ENCODE assay signal across 8 cellular contexts in genomic region chr1:29122987-29123870, GRCh38.
A peak's percentile ranks its signal among the peaks of the same experiment; 100 is the strongest.
DNase-seq lines count a peak whose midpoint lies in the region; ATAC-seq and TF ChIP-seq lines count a peak whose summit lies in the region.

No MANE protein-coding gene starts in this region.

- H3K9ac ChIP-seq in iPS-15b (ENCODE audit: low read depth, low read length) = peak overlapping the region; percentile 60

- H3K4me1 ChIP-seq in iPS-15b (ENCODE audit: control insufficient read depth, insufficient read depth, low read length) = no peaks in the 10 kb centered on the region

- TF ChIP-seq CTCF in WERI-Rb-1 (IDR thresholded peaks at IDR 0.05; ENCODE audit: low read depth, low read length) = no peak

- H3K36me3 ChIP-seq in iPS-15b (ENCODE audit: control insufficient read depth, insufficient read depth, low read length) (peaks cover 4% of the 10 kb centered on the region), WERI-Rb-1 (peaks cover 6% of the 10 kb centered on the region)

- H3K9me3 Mint-ChIP-seq in activated naive CD8-positive, alpha-beta T cell treated with anti-CD3 and anti-CD28 coated beads, Interleukin-2, amount 50 U/mL, for 24 hours = no peaks in the 10 kb centered on the region

- DNase-seq in stimulated activated CD4-positive, alpha-beta T cell treated with anti-CD3 and anti-CD28 coated beads, Interleukin-12 subunit alpha, Interleukin-12 subunit beta, amount 100 ng/mL, for 4 hours = peak; percentile 15
- DNase-seq in stimulated activated CD4-positive, alpha-beta T cell treated with anti-CD3 and anti-CD28 coated beads, Interleukin-4, amount 100 ng/mL, for 24 hours = no peak
- DNase-seq in activated naive CD8-positive, alpha-beta T cell treated with anti-CD3 and anti-CD28 coated beads, Interleukin-2, amount 50 U/mL, for 24 hours = peak; percentile 42
- DNase-seq in stimulated activated CD4-positive, alpha-beta T cell treated with anti-CD3 and anti-CD28 coated beads, Interleukin-15, amount 100 ng/mL, for 24 hours = peak; percentile 47
- DNase-seq in C1 segment of cervical spinal cord (lab: John Stamatoyannopoulos, UW) = no peak
- DNase-seq in WERI-Rb-1 = no peak

- H3K27me3 ChIP-seq in iPS-15b (ENCODE audit: control insufficient read depth, insufficient read depth, low read length) = peaks cover 21% of the 10 kb centered on the region
- H3K27me3 ChIP-seq in WERI-Rb-1 (ENCODE audit: insufficient read depth, low read depth, severe bottlenecking) = peaks cover 25% of the 10 kb centered on the region

- H3K9me3 ChIP-seq in iPS-15b (ENCODE audit: control insufficient read depth, insufficient read depth, low read length) = no peaks in the 10 kb centered on the region
- H3K9me3 ChIP-seq in WERI-Rb-1 (ENCODE audit: severe bottlenecking) = no peaks in the 10 kb centered on the region

- peak overlapping the region; percentile 71 for H3K4me3 Mint-ChIP-seq in activated naive CD8-positive, alpha-beta T cell treated with anti-CD3 and anti-CD28 coated beads, Interleukin-2, amount 50 U/mL, for 24 hours

- peak overlapping the region; percentile 75 for H3K4me3 ChIP-seq in iPS-15b (ENCODE audit: low read depth, low read length)
- H3K4me3 ChIP-seq in WERI-Rb-1 (ENCODE audit: low read depth, low read length) = no peak overlapping the region

- peaks cover 4% of the 10 kb centered on the region for H3K36me3 Mint-ChIP-seq in activated naive CD8-positive, alpha-beta T cell treated with anti-CD3 and anti-CD28 coated beads, Interleukin-2, amount 50 U/mL, for 24 hours (ENCODE audit: low read depth)

- peak overlapping the region; percentile 59 for H3K27ac Mint-ChIP-seq in activated naive CD8-positive, alpha-beta T cell treated with anti-CD3 and anti-CD28 coated beads, Interleukin-2, amount 50 U/mL, for 24 hours

- peaks cover 16% of the 10 kb centered on the region for H3K27me3 Mint-ChIP-seq in activated naive CD8-positive, alpha-beta T cell treated with anti-CD3 and anti-CD28 coated beads, Interleukin-2, amount 50 U/mL, for 24 hours

- no peak overlapping the region for H3K27ac ChIP-seq in WERI-Rb-1

- no peak for ATAC-seq in activated naive CD8-positive, alpha-beta T cell treated with anti-CD3 and anti-CD28 coated beads, Interleukin-2, amount 50 U/mL, for 24 hours
- ATAC-seq in GM18520 (IDR thresholded peaks at IDR 0.05; ENCODE audit: unreplicated experiment) = no peak

- H3K4me1 Mint-ChIP-seq in activated naive CD8-positive, alpha-beta T cell treated with anti-CD3 and anti-CD28 coated beads, Interleukin-2, amount 50 U/mL, for 24 hours = peaks cover 9% of the 10 kb centered on the region

Comparison
In these comparisons a context has a peak if more than half of its experiments do, and no peak if none do; other contexts are left out.
1. DNase-seq: peak in stimulated activated CD4-positive, alpha-beta T cell treated with anti-CD3 and anti-CD28 coated beads, Interleukin-12 subunit alpha, Interleukin-12 subunit beta, amount 100 ng/mL, for 4 hours (single experiment), activated naive CD8-positive, alpha-beta T cell treated with anti-CD3 and anti-CD28 coated beads, Interleukin-2, amount 50 U/mL, for 24 hours (single experiment) and stimulated activated CD4-positive, alpha-beta T cell treated with anti-CD3 and anti-CD28 coated beads, Interleukin-15, amount 100 ng/mL, for 24 hours (single experiment); none in stimulated activated CD4-positive, alpha-beta T cell treated with anti-CD3 and anti-CD28 coated beads, Interleukin-4, amount 100 ng/mL, for 24 hours (single experiment), C1 segment of cervical spinal cord (0 of 14) and WERI-Rb-1 (single experiment).